In genomic region chr22:21937821-21938070, GRCh38 we compare ENCODE assay signal across 8 cellular contexts. TPM values are rescaled to one million over a fixed set of nuclear protein-coding genes. Genes with fewer than 3 reads are reported as not detected.
DNase-seq lines count a peak whose midpoint lies in the region; ATAC-seq, FAIRE-seq and TF ChIP-seq lines count a peak whose summit lies in the region.

No MANE protein-coding gene starts in this region.

- H3K27ac ChIP-seq in cardiac muscle cell (peak overlapping the region; percentile 91), gastrocnemius medialis (peak overlapping the region; percentile 79 to 90 (median 86))

- H3K36me3 ChIP-seq in cardiac muscle cell (peaks cover 5% of the 10 kb centered on the region), gastrocnemius medialis (peaks cover 0 to 9% of the 10 kb centered on the region in 2 donors)

- in situ Hi-C loops in gastrocnemius medialis (cut with MboI; ENCODE audit: low sequenced_read_pairs in 4 of 4) = loop anchor here in 2 of 4 donors (5.0 to 10.0 kb wide), 2 partner anchors 223 to 225 kb away; no protein-coding TSS in a partner anchor

- H3K4me1 ChIP-seq in cardiac muscle cell (ENCODE audit: low read depth) (no peaks in the 10 kb centered on the region), gastrocnemius medialis (peaks cover 50 to 56% of the 10 kb centered on the region in 2 donors)

- intact Hi-C loops in gastrocnemius medialis (cut with DNase I; ENCODE audit: low total_unique reads) = loop anchor here (1.0 to 10.0 kb wide), 5 partner anchors 14 to 270 kb away; partner anchors contain the start of genes MAPK1 and PPIL2

- H3K9me3 Mint-ChIP-seq in WTC11 = no peaks in the 10 kb centered on the region

- no peaks in the 10 kb centered on the region for H3K27me3 Mint-ChIP-seq in WTC11 (ENCODE audit: low read depth)

- peak overlapping the region; percentile 85 for H3K4me3 Mint-ChIP-seq in WTC11

- H3K4me1 Mint-ChIP-seq in WTC11 = peaks cover 11% of the 10 kb centered on the region

- POLR2A ChIA-PET in WTC11 (lab: Charles Lee) = interaction anchor here (0.9 kb wide), 1 partner anchor 14 kb away, joined by 3 read pairs; no protein-coding TSS in a partner anchor

- FAIRE-seq in frontal cortex (lab: Jason Lieb, UNC) = no peak

- no peak for TF ChIP-seq CTCF in GM12865 (IDR thresholded peaks at IDR 0.05; ENCODE audit: insufficient read depth, low read depth, low read length, missing control alignments)
- no peak for TF ChIP-seq CTCF in WTC11 (IDR thresholded peaks at IDR 0.05)
- TF ChIP-seq CTCF in cardiac muscle cell (IDR thresholded peaks at IDR 0.05; ENCODE audit: low read depth, low read length) = no peak
- no peak for TF ChIP-seq CTCF in gastrocnemius medialis (IDR thresholded peaks at IDR 0.05 in 4 of 5, conservative IDR thresholded peaks at IDR 0.05 in 1 of 5)

- H3K9me3 ChIP-seq in cardiac muscle cell (ENCODE audit: low read depth) (no peaks in the 10 kb centered on the region), gastrocnemius medialis (no peaks in the 10 kb centered on the region)

- peaks cover 12% of the 10 kb centered on the region; the same call in 1 of the 2 replicates for H3K36me3 Mint-ChIP-seq in WTC11

- no peak for TF ChIP-seq POLR2A in gastrocnemius medialis (IDR thresholded peaks at IDR 0.05)

- CTCF ChIA-PET in WTC11 (lab: Charles Lee) = interaction anchor here (0.5 to 4.5 kb wide), 48 partner anchors 11 to 808 kb away, joined by 3 to 121 read pairs (median 5); partner anchors contain the start of genes MAPK1, PPIL2, PPM1F and YPEL1

- H3K4me3 ChIP-seq in GM12865 (ENCODE audit: low read depth, low read length) = peak overlapping the region; percentile 69
- H3K4me3 ChIP-seq in cardiac muscle cell = no peak overlapping the region
- peak overlapping the region; percentile 53 to 68 (median 62) for H3K4me3 ChIP-seq in gastrocnemius medialis

- H3K27ac Mint-ChIP-seq in WTC11 = peak overlapping the region; percentile 84

- no peak for DNase-seq in GM12865 (ENCODE audit: low read depth)
- DNase-seq in WTC11 (ENCODE audit: low spot score) = no peak
- DNase-seq in cardiac muscle cell (ENCODE audit: low read depth in 1 of 2, low spot score in 1 of 2) = no peak
- no peak for DNase-seq in gastrocnemius medialis
- no peak for DNase-seq in frontal cortex (ENCODE audit: low spot score in 2 of 2)
- no peak for DNase-seq in central memory CD4-positive, alpha-beta T cell

- ATAC-seq in WTC11 = peak; percentile 5
- peak; percentile 28 to 46 for ATAC-seq in gastrocnemius medialis
- no peak for ATAC-seq in HG02970 (IDR thresholded peaks at IDR 0.05; ENCODE audit: low FRiP score, unreplicated experiment)
- no peak for ATAC-seq in HG02884 (IDR thresholded peaks at IDR 0.05; ENCODE audit: unreplicated experiment)

- H3K27me3 ChIP-seq in cardiac muscle cell (no peaks in the 10 kb centered on the region), gastrocnemius medialis (no peaks in the 10 kb centered on the region)

TF ChIP-seq in WTC11, 78 proteins besides CTCF, POLR2A, EP300 and RAD21:
- TF ChIP-seq USF1 (CRISPR knock-in tag; IDR thresholded peaks at IDR 0.05) = 0 out of 2 replicates have a peak, but pooled peaks have one; percentile 25
- no peak for TF ChIP-seq NFYB (CRISPR knock-in tag; conservative IDR thresholded peaks at IDR 0.05; ENCODE audit: low read depth)
- TF ChIP-seq ARID4B (CRISPR knock-in tag; IDR thresholded peaks at IDR 0.05; ENCODE audit: borderline replicate concordance) = no peak
- no peak for TF ChIP-seq PRDM15 (CRISPR knock-in tag; IDR thresholded peaks at IDR 0.05)
- TF ChIP-seq ZNF219 (CRISPR knock-in tag; IDR thresholded peaks at IDR 0.05; ENCODE audit: borderline replicate concordance) = no peak

RNA-seq across cellular contexts. Expression of gene PPM1F, which starts 14.9 kb away (rescaled TPM):
- total RNA-seq in WTC11 (2021) (23.9 to 30.6 TPM (median 28.6 TPM) in 3 replicates), cardiac muscle cell (44.0 and 49.8 TPM in 2 replicates), gastrocnemius medialis (10 to 100 TPM; 10.2 to 13.8 (median 11.0) TPM), frontal cortex (19.2 TPM)
- polyA plus RNA-seq in cardiac muscle cell = 24.4 and 26.1 TPM in 2 replicates

RNA-seq across cellular contexts. Expression of gene TOP3B, which starts 44.8 kb away (rescaled TPM):
- total RNA-seq in WTC11 (2021) (52.5 to 68.6 TPM (median 52.7 TPM) in 3 replicates), cardiac muscle cell (32.1 and 43.6 TPM in 2 replicates), gastrocnemius medialis (10 to 100 TPM in 3 of 4 donors, 1 to 10 TPM in 1; 8.2 to 15.7 (median 14.2) TPM), frontal cortex (15.1 TPM)
- 30.7 and 36.0 TPM in 2 replicates for polyA plus RNA-seq in cardiac muscle cell

Comparison
In these comparisons a context has a peak if more than half of its experiments do, and no peak if none do; other contexts are left out.
1. ATAC-seq: peak in WTC11 (single experiment) and gastrocnemius medialis (2 of 2); none in HG02970 (single experiment) and HG02884 (single experiment).